In genomic region chr10:51821045-51821444, GRCh38 we compare ENCODE assay signal across 29 cellular contexts.
"Had no signal": no experiment of that assay in that cellular context is flagged by ENCODE, and none has a peak within 500 bp of the region (broad histone marks: within the 10 kb centered on the region; RNA-seq: fewer than 3 reads in every experiment).

No MANE protein-coding gene starts in this region.

- H3K27ac ChIP-seq: body of pancreas, colonic mucosa, heart left ventricle had no signal

- FAIRE-seq: astrocyte, endometrium, frontal cortex had no signal

- H3K4me1 Mint-ChIP-seq: activated CD4-positive, alpha-beta memory T cell treated with anti-CD3 and anti-CD28 coated beads, Interleukin-2, amount 10 ng/mL, durations not matched to agents 7 days and 5 days; activated CD4-positive, alpha-beta T cell treated with anti-CD3 and anti-CD28 coated beads for 36 hours; activated CD4-positive, alpha-beta T cell treated with anti-CD3 and anti-CD28 coated beads, Interleukin-2, amount 10 ng/mL, durations not matched to agents 7 days and 5 days; activated naive CD4-positive, alpha-beta T cell treated with anti-CD3 and anti-CD28 coated beads, Interleukin-2, amount 10 ng/mL, durations not matched to agents 7 days and 5 days; activated naive CD8-positive, alpha-beta T cell treated with anti-CD3 and anti-CD28 coated beads, Interleukin-2, amount 10 ng/mL, durations not matched to agents 7 days and 5 days had no signal

- H3K4me3 Mint-ChIP-seq: activated CD4-positive, alpha-beta memory T cell treated with anti-CD3 and anti-CD28 coated beads, Interleukin-2, amount 10 ng/mL, durations not matched to agents 7 days and 5 days; activated CD4-positive, alpha-beta T cell treated with anti-CD3 and anti-CD28 coated beads for 36 hours; activated CD4-positive, alpha-beta T cell treated with anti-CD3 and anti-CD28 coated beads, Interleukin-2, amount 10 ng/mL, durations not matched to agents 7 days and 5 days; activated naive CD4-positive, alpha-beta T cell treated with anti-CD3 and anti-CD28 coated beads, Interleukin-2, amount 10 ng/mL, durations not matched to agents 7 days and 5 days; activated naive CD8-positive, alpha-beta T cell treated with anti-CD3 and anti-CD28 coated beads, Interleukin-2, amount 10 ng/mL, durations not matched to agents 7 days and 5 days; activated T-cell treated with anti-CD3 and anti-CD28 coated beads, Interleukin-2, amount 50 U/mL, for 24 hours; activated T-cell treated with anti-CD3 and anti-CD28 coated beads, Interleukin-2, amount 50 U/mL, for 72 hours had no signal

- H3K36me3 Mint-ChIP-seq: activated naive CD4-positive, alpha-beta T cell treated with anti-CD3 and anti-CD28 coated beads, Interleukin-2, amount 10 ng/mL, durations not matched to agents 7 days and 5 days; activated naive CD4-positive, alpha-beta T cell treated with anti-CD3 and anti-CD28 coated beads, Interleukin-2, amount 50 U/mL, for 72 hours; activated naive CD8-positive, alpha-beta T cell treated with anti-CD3 and anti-CD28 coated beads, Interleukin-2, amount 10 ng/mL, durations not matched to agents 7 days and 5 days had no signal

- H3K27me3 Mint-ChIP-seq: activated CD4-positive, alpha-beta memory T cell treated with anti-CD3 and anti-CD28 coated beads, Interleukin-2, amount 10 ng/mL, durations not matched to agents 7 days and 5 days had no signal

- ATAC-seq: activated CD4-positive, alpha-beta T cell treated with anti-CD3 and anti-CD28 coated beads for 36 hours; activated naive CD4-positive, alpha-beta T cell treated with anti-CD3 and anti-CD28 coated beads, Interleukin-2, amount 50 U/mL, for 72 hours; activated T-cell treated with anti-CD3 and anti-CD28 coated beads, Interleukin-2, amount 50 U/mL, for 72 hours; body of pancreas; esophagus mucosa; heart left ventricle had no signal

- H3K4me3 ChIP-seq: body of pancreas, colonic mucosa, heart left ventricle had no signal

- H3K36me3 ChIP-seq: colonic mucosa, heart left ventricle had no signal

- H3K27ac Mint-ChIP-seq: activated CD4-positive, alpha-beta memory T cell treated with anti-CD3 and anti-CD28 coated beads, Interleukin-2, amount 10 ng/mL, durations not matched to agents 7 days and 5 days; activated CD4-positive, alpha-beta T cell treated with anti-CD3 and anti-CD28 coated beads for 36 hours; activated CD4-positive, alpha-beta T cell treated with anti-CD3 and anti-CD28 coated beads, Interleukin-2, amount 10 ng/mL, durations not matched to agents 7 days and 5 days; activated naive CD4-positive, alpha-beta T cell treated with anti-CD3 and anti-CD28 coated beads, Interleukin-2, amount 10 ng/mL, durations not matched to agents 7 days and 5 days; activated naive CD4-positive, alpha-beta T cell treated with anti-CD3 and anti-CD28 coated beads, Interleukin-2, amount 50 U/mL, for 72 hours; activated naive CD8-positive, alpha-beta T cell treated with anti-CD3 and anti-CD28 coated beads, Interleukin-2, amount 10 ng/mL, durations not matched to agents 7 days and 5 days; activated T-cell treated with anti-CD3 and anti-CD28 coated beads, Interleukin-2, amount 50 U/mL, for 24 hours; activated T-cell treated with anti-CD3 and anti-CD28 coated beads, Interleukin-2, amount 50 U/mL, for 72 hours had no signal

- H3K9me3 Mint-ChIP-seq: activated CD4-positive, alpha-beta memory T cell treated with anti-CD3 and anti-CD28 coated beads, Interleukin-2, amount 10 ng/mL, durations not matched to agents 7 days and 5 days; activated CD4-positive, alpha-beta T cell treated with anti-CD3 and anti-CD28 coated beads, Interleukin-2, amount 10 ng/mL, durations not matched to agents 7 days and 5 days; activated naive CD4-positive, alpha-beta T cell treated with anti-CD3 and anti-CD28 coated beads, Interleukin-2, amount 10 ng/mL, durations not matched to agents 7 days and 5 days; activated naive CD8-positive, alpha-beta T cell treated with anti-CD3 and anti-CD28 coated beads, Interleukin-2, amount 10 ng/mL, durations not matched to agents 7 days and 5 days; activated T-cell treated with anti-CD3 and anti-CD28 coated beads, Interleukin-2, amount 50 U/mL, for 24 hours; activated T-cell treated with anti-CD3 and anti-CD28 coated beads, Interleukin-2, amount 50 U/mL, for 72 hours had no signal

- DNase-seq: activated CD4-positive, alpha-beta memory T cell treated with anti-CD3 and anti-CD28 coated beads, Interleukin-2, amount 10 ng/mL, durations not matched to agents 7 days and 5 days; activated CD4-positive, alpha-beta T cell treated with anti-CD3 and anti-CD28 coated beads for 36 hours; activated CD4-positive, alpha-beta T cell treated with anti-CD3 and anti-CD28 coated beads, Interleukin-2, amount 10 ng/mL, durations not matched to agents 7 days and 5 days; activated CD4-positive, alpha-beta T cell treated with anti-CD3 and anti-CD28 coated beads, Interleukin-2, amount 50 U/mL, for 4 hours; activated CD4-positive, CD25-positive, alpha-beta regulatory T cell; activated CD4-positive, CD25-positive, alpha-beta regulatory T cell treated with anti-CD3 and anti-CD28 coated beads, Interleukin-2, amount 50 U/mL, for 72 hours; activated CD8-positive, alpha-beta memory T cell treated with anti-CD3 and anti-CD28 coated beads, Interleukin-2, amount 50 U/mL, for 48 hours; activated gamma-delta T cell; activated naive CD4-positive, alpha-beta T cell; activated naive CD4-positive, alpha-beta T cell treated with anti-CD3 and anti-CD28 coated beads, Interleukin-2, amount 10 ng/mL, durations not matched to agents 7 days and 5 days; activated naive CD8-positive, alpha-beta T cell treated with anti-CD3 and anti-CD28 coated beads, Interleukin-2, amount 10 ng/mL, durations not matched to agents 7 days and 5 days; activated T-cell treated with anti-CD3 and anti-CD28 coated beads for 4 hours; activated T-cell treated with anti-CD3 and anti-CD28 coated beads, Interleukin-2, amount 50 U/mL, for 24 hours; activated T-cell treated with anti-CD3 and anti-CD28 coated beads, Interleukin-2, amount 50 U/mL, for 72 hours; amniotic stem cell; anterior cingulate cortex; body of pancreas; caudate nucleus; colonic mucosa; effector CD8-positive, alpha-beta T cell; foreskin fibroblast; glutamatergic neuron; heart left ventricle; T-helper 2 cell had no signal

- H3K27me3 ChIP-seq: body of pancreas, colonic mucosa, heart left ventricle had no signal

- H3K4me1 ChIP-seq: body of pancreas, colonic mucosa, heart left ventricle had no signal

- H3K9me3 ChIP-seq: body of pancreas, colonic mucosa, heart left ventricle had no signal
